In the genomic region with DNA sequence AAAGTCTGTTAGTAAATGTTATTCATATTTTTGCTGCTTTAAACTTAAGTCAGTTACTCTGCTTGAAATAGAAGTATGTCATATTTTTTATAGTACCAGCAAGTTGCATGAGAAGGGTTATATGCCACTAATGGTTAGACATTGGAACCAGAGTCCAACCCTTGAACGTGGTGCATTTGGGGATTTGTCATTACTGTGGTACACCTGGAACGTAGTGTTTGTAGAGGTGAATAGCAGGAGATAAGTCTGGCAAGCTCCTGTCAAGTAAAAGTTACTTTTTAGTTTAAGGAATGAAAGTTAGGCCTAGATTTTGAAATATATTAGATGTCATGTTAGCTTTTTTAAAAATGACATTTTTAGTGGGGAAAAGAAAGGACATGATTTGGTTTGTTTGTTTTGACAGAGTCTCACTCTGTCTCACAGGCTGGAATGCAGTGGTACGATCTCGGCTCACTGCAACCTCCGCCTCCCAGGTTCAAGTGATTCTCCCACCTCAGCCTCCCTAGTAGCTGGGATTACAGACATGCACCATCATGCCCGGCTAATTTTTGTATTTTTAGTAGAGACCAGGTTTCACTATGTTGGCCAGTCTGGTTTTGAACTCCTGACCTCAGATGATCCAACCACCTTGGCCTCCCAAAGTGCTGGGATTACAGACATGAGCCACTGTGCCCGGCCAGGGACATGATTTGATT, we compare ENCODE assay signal across 7 cellular contexts. TPM values are rescaled to one million over a fixed set of nuclear protein-coding genes. Genes with fewer than 3 reads are reported as not detected.
DNase-seq lines count a peak whose midpoint lies in the region; ATAC-seq, FAIRE-seq and TF ChIP-seq lines count a peak whose summit lies in the region.
"Not testable (repeated sequence)": the region's sequence is repeated elsewhere in the genome, so short reads cannot be mapped to it uniquely, and the experiment has no call there.

No MANE protein-coding gene starts in this region.

- H3K36me3 ChIP-seq in GM23338 (ENCODE audit: insufficient read depth); KMS-11 (ENCODE audit: insufficient read depth): not testable (repeated sequence)
- H3K36me3 ChIP-seq in right lobe of liver, result peaks cover 0 to 24% (median 0%) of the 10 kb centered on the region in 4 donors

- not testable (repeated sequence) for H3K9me3 Mint-ChIP-seq in GM23338; chondrocyte (ENCODE audit: low read depth); osteocyte (ENCODE audit: unreplicated experiment)

- not testable (repeated sequence) for H3K27me3 ChIP-seq in GM23338 (ENCODE audit: insufficient read depth); KMS-11 (ENCODE audit: insufficient read depth, low read depth); right lobe of liver

- peak; percentile 51 for FAIRE-seq in islet of Langerhans (lab: Jason Lieb, UNC)

- H3K9ac ChIP-seq in KMS-11, result not testable (repeated sequence)

- WGBS in right lobe of liver (ENCODE audit: insufficient coverage, low coverage, low lambda C conversion rate, missing lambda C conversion rate), result 55% methylated on average over 7 of the region's 7 CpGs

- peaks cover 36% of the 10 kb centered on the region for H3K4me1 Mint-ChIP-seq in GM23338
- peaks cover 38% of the 10 kb centered on the region for H3K4me1 Mint-ChIP-seq in chondrocyte (ENCODE audit: low read depth)
- peaks cover 49% of the 10 kb centered on the region for H3K4me1 Mint-ChIP-seq in osteocyte (ENCODE audit: unreplicated experiment)

- not testable (repeated sequence) for H3K27me3 Mint-ChIP-seq in GM23338 (ENCODE audit: insufficient read depth, low read depth, poor library complexity); chondrocyte (ENCODE audit: low read depth); osteocyte (ENCODE audit: unreplicated experiment)

- not testable (repeated sequence) for DNase-seq in GM23338 (ENCODE audit: low spot score); chondrocyte (ENCODE audit: low spot score); right lobe of liver; osteocyte (ENCODE audit: extremely low spot score, unreplicated experiment)

- not testable (repeated sequence) for H3K9me2 ChIP-seq in GM23338 (ENCODE audit: insufficient read depth)

- intact Hi-C loops in right lobe of liver (cut with DNase I), result loop anchor here in 1 of 2 donors (10.0 kb wide), 1 partner anchor 85 kb away; no protein-coding TSS in a partner anchor

- H2AFZ ChIP-seq in GM23338; KMS-11 (ENCODE audit: low read depth): not testable (repeated sequence)

- H3K36me3 Mint-ChIP-seq in GM23338 (ENCODE audit: low read depth), result peaks cover 15% of the 10 kb centered on the region; the same call in 2 of the 3 replicates
- peaks cover 16% of the 10 kb centered on the region for H3K36me3 Mint-ChIP-seq in chondrocyte (ENCODE audit: low read depth)
- H3K36me3 Mint-ChIP-seq in osteocyte (ENCODE audit: unreplicated experiment), result peaks cover 26% of the 10 kb centered on the region

- not testable (repeated sequence) for TF ChIP-seq CTCF in GM23338 (conservative IDR thresholded peaks at IDR 0.05; ENCODE audit: low read depth in 2 of 2); KMS-11 (conservative IDR thresholded peaks at IDR 0.05; ENCODE audit: low read depth, low read length); VCaP (conservative IDR thresholded peaks at IDR 0.05); chondrocyte (IDR thresholded peaks at IDR 0.05); right lobe of liver (IDR thresholded peaks at IDR 0.05); osteocyte (IDR thresholded peaks at IDR 0.05)

- H3K4me1 ChIP-seq in GM23338 (ENCODE audit: insufficient read depth) (peaks cover 26% of the 10 kb centered on the region), KMS-11 (ENCODE audit: low read depth, poor library complexity, severe bottlenecking) (peaks cover 75% of the 10 kb centered on the region), right lobe of liver (peaks cover 0 to 14% (median 0%) of the 10 kb centered on the region in 4 donors)

- ATAC-seq in GM23338, result not testable (repeated sequence)
- ATAC-seq in right lobe of liver, result peak; percentile 55 to 77 (median 61)

- peak overlapping the region; percentile 34; the same call in 1 of the 2 replicates for H3K27ac Mint-ChIP-seq in GM23338
- H3K27ac Mint-ChIP-seq in chondrocyte (ENCODE audit: unreplicated experiment), result peak overlapping the region; percentile 69
- H3K27ac Mint-ChIP-seq in osteocyte (ENCODE audit: unreplicated experiment), result peak overlapping the region; percentile 76

- H4K20me1 ChIP-seq in GM23338 (replicated peaks; ENCODE audit: insufficient read depth); KMS-11 (ENCODE audit: insufficient read depth): not testable (repeated sequence)

- not testable (repeated sequence) for H3K4me3 Mint-ChIP-seq in GM23338; chondrocyte (ENCODE audit: unreplicated experiment); osteocyte (ENCODE audit: unreplicated experiment)

- H3K4me3 ChIP-seq in GM23338; KMS-11 (IDR thresholded peaks at IDR 0.05; ENCODE audit: insufficient read depth, low read depth, low read length); right lobe of liver: not testable (repeated sequence)

- not testable (repeated sequence) for H3K4me2 ChIP-seq in GM23338
- peak overlapping the region; percentile 30 for H3K4me2 ChIP-seq in KMS-11

- not testable (repeated sequence) for H3F3A ChIP-seq in GM23338 (replicated peaks; ENCODE audit: low read depth)

- not testable (repeated sequence) for H3K9me3 ChIP-seq in right lobe of liver

- H3K79me2 ChIP-seq in GM23338 (replicated peaks; ENCODE audit: insufficient read depth), result peaks cover 45% of the 10 kb centered on the region
- peaks cover 21% of the 10 kb centered on the region; the same call in 1 of the 2 replicates for H3K79me2 ChIP-seq in KMS-11 (ENCODE audit: insufficient read depth, low read depth)

- not testable (repeated sequence) for TF ChIP-seq POLR2A in right lobe of liver (IDR thresholded peaks at IDR 0.05)

- H3K27ac ChIP-seq in GM23338 (ENCODE audit: low read depth); KMS-11; right lobe of liver: not testable (repeated sequence)
- H3K27ac ChIP-seq in VCaP, result peak overlapping the region; percentile 4; the same call in 1 of the 2 replicates

RNA-seq across cellular contexts. Expression of a gene that starts 26.4 kb away (rescaled TPM):
- 72.9 and 94.9 TPM in 2 replicates for total RNA-seq in GM23338 (2014; rRNA removed; shearing (Covaris generic))
- 139 and 144 TPM in 2 replicates for polyA plus RNA-seq in GM23338 (2016; fragmentation: Nextera tagmentation; extraction: Ambion mirVana)
- 27.2 to 28.5 TPM (median 28.1 TPM) in 3 replicates for total RNA-seq in chondrocyte
- 10 to 100 TPM in 2 of 6 experiments, 1 to 10 TPM in 4; 6.0 to 11.5 (median 9.4) TPM for total RNA-seq in right lobe of liver
- total RNA-seq in osteocyte, result 29.7 and 35.0 TPM in 2 replicates
